In the genomic region with DNA sequence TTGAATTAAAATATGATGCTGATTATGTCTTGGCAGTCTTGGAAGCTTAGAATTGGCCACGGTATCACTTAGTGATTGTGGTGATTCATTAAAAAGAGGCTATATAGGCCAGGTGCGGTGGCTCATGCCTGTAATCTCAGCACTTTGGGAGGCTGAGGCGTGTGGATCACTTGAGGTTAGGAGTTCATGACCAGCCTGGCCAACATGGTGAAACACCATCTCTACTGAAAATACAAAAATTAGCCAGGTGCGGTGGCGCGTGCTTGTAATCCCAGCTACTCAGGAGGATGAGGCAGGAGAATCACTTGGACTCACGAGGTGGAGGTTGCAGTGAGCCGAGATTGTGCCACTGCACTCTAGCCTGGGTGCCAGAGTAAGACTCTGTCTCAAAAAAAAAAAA, we compare ENCODE assay signal across 8 cellular contexts. TPM values are rescaled to one million over a fixed set of nuclear protein-coding genes. Genes with fewer than 3 reads are reported as not detected.
DNase-seq lines count a peak whose midpoint lies in the region; ATAC-seq and TF ChIP-seq lines count a peak whose summit lies in the region.
"Not testable (repeated sequence)": the region's sequence is repeated elsewhere in the genome, so short reads cannot be mapped to it uniquely, and the experiment has no call there.

No MANE protein-coding gene starts in this region.

- CTCF ChIA-PET in A673 (lab: Charles Lee); activated naive CD4-positive, alpha-beta T cell treated with anti-CD3 and anti-CD28 coated beads for 36 hours (lab: Charles Lee): not testable (repeated sequence)
- CTCF ChIA-PET in HEK293 (lab: Yijun Ruan, JAX), result interaction anchor here (0.9 to 1.4 kb wide), 2 partner anchors 10 to 75 kb away, joined by 3 to 5 read pairs; no protein-coding TSS in a partner anchor

- peak overlapping the region; percentile 94 for H3K4me3 ChIP-seq in A673 (ENCODE audit: low read depth, low read length, poor library complexity, severe bottlenecking)
- H3K4me3 ChIP-seq in HEK293 (ENCODE audit: low read depth, low read length), result not testable (repeated sequence)
- H3K4me3 ChIP-seq in SK-N-MC, result peak overlapping the region; percentile 95
- H3K4me3 ChIP-seq in iPS DF 6.9 (ENCODE audit: low read length), result peak overlapping the region; percentile 22; the same call in 1 of the 2 replicates

- not testable (repeated sequence) for H3K9me3 ChIP-seq in A673 (ENCODE audit: low read depth, low read length, poor library complexity, severe bottlenecking); HEK293 (ENCODE audit: control insufficient read depth, insufficient read depth, low read depth, low read length); SK-N-MC (ENCODE audit: low read depth, low read length); iPS DF 6.9 (ENCODE audit: control insufficient read depth, insufficient read depth, low read length)

- intact Hi-C loops in A673 (cut with micrococcal nuclease; ENCODE audit: unreplicated experiment), result loop anchor here (5.0 kb wide), 1 partner anchor 41 kb away; no protein-coding TSS in a partner anchor
- intact Hi-C loops in activated naive CD4-positive, alpha-beta T cell treated with anti-CD3 and anti-CD28 coated beads for 36 hours (cut with micrococcal nuclease), result loop anchor here (10.0 kb wide), 1 partner anchor 237 kb away; no protein-coding TSS in a partner anchor
- intact Hi-C loops in dendritic cell treated with granulocyte-macrophage colony-stimulating factor and Interleukin-4, amounts not matched to agents 40 ng/mL and 50 ng/mL, for 4 days (cut with micrococcal nuclease), result loop anchor here (10.0 kb wide), 2 partner anchors 53 to 177 kb away; a partner anchor contains a TSS

- peaks cover 18% of the 10 kb centered on the region for H3K4me1 ChIP-seq in A673 (ENCODE audit: insufficient read depth, low read length, poor library complexity, severe bottlenecking)
- not testable (repeated sequence) for H3K4me1 ChIP-seq in HEK293 (ENCODE audit: control insufficient read depth, insufficient read depth, low read length); iPS DF 6.9 (ENCODE audit: control insufficient read depth, insufficient read depth, low read length)

- peaks cover 12% of the 10 kb centered on the region for H3K36me3 Mint-ChIP-seq in activated naive CD4-positive, alpha-beta T cell treated with anti-CD3 and anti-CD28 coated beads for 36 hours (ENCODE audit: low read depth)
- H3K36me3 Mint-ChIP-seq in dendritic cell treated with granulocyte-macrophage colony-stimulating factor and Interleukin-4, amounts not matched to agents 40 ng/mL and 50 ng/mL, for 4 days (ENCODE audit: low read depth), result peaks cover 36% of the 10 kb centered on the region
- not testable (repeated sequence) for H3K36me3 Mint-ChIP-seq in nephron (ENCODE audit: low read depth)
- peaks cover 13 to 16% of the 10 kb centered on the region in 2 donors for H3K36me3 Mint-ChIP-seq in stimulated activated naive B cell treated with anti-CD40 and anti-IgM and Interleukin-4, amounts not matched to agents 10 μg/mL and 1 μg/mL and 100 μg/mL, for 72 hours

- H3K4me1 Mint-ChIP-seq in activated naive CD4-positive, alpha-beta T cell treated with anti-CD3 and anti-CD28 coated beads for 36 hours (ENCODE audit: low read depth), result peaks cover 53% of the 10 kb centered on the region
- peaks cover 56% of the 10 kb centered on the region for H3K4me1 Mint-ChIP-seq in dendritic cell treated with granulocyte-macrophage colony-stimulating factor and Interleukin-4, amounts not matched to agents 40 ng/mL and 50 ng/mL, for 4 days (ENCODE audit: low read depth)
- H3K4me1 Mint-ChIP-seq in nephron, result peaks cover 14% of the 10 kb centered on the region
- H3K4me1 Mint-ChIP-seq in stimulated activated naive B cell treated with anti-CD40 and anti-IgM and Interleukin-4, amounts not matched to agents 10 μg/mL and 1 μg/mL and 100 μg/mL, for 72 hours, result peaks cover 38 to 54% of the 10 kb centered on the region in 2 donors

- H3K36me3 ChIP-seq in A673 (ENCODE audit: insufficient read depth, low read length, poor library complexity, severe bottlenecking); HEK293 (ENCODE audit: control insufficient read depth in 2 of 2, insufficient read depth in 1 of 2, low read length in 2 of 2); SK-N-MC (ENCODE audit: insufficient read depth, low read length); iPS DF 6.9 (ENCODE audit: control insufficient read depth, insufficient read depth, low read length): not testable (repeated sequence)

- DNase-seq in A673 (ENCODE audit: low spot score); SK-N-MC (ENCODE audit: low read depth, low spot score); iPS DF 6.9 (ENCODE audit: low read depth, low spot score); stimulated activated naive B cell treated with anti-CD40 and anti-IgM and Interleukin-4, amounts not matched to agents 10 μg/mL and 1 μg/mL and 100 μg/mL, for 72 hours: not testable (repeated sequence)
- peak; percentile 32 for DNase-seq in activated naive CD4-positive, alpha-beta T cell treated with anti-CD3 and anti-CD28 coated beads for 36 hours

- not testable (repeated sequence) for H3K27me3 Mint-ChIP-seq in activated naive CD4-positive, alpha-beta T cell treated with anti-CD3 and anti-CD28 coated beads for 36 hours (ENCODE audit: low read depth); dendritic cell treated with granulocyte-macrophage colony-stimulating factor and Interleukin-4, amounts not matched to agents 40 ng/mL and 50 ng/mL, for 4 days; nephron (ENCODE audit: low read depth); stimulated activated naive B cell treated with anti-CD40 and anti-IgM and Interleukin-4, amounts not matched to agents 10 μg/mL and 1 μg/mL and 100 μg/mL, for 72 hours

- H3K9me3 Mint-ChIP-seq in activated naive CD4-positive, alpha-beta T cell treated with anti-CD3 and anti-CD28 coated beads for 36 hours; dendritic cell treated with granulocyte-macrophage colony-stimulating factor and Interleukin-4, amounts not matched to agents 40 ng/mL and 50 ng/mL, for 4 days; nephron; stimulated activated naive B cell treated with anti-CD40 and anti-IgM and Interleukin-4, amounts not matched to agents 10 μg/mL and 1 μg/mL and 100 μg/mL, for 72 hours: not testable (repeated sequence)

- BruUV-seq in A673 (replicated peaks; lab: Mats Ljungman, UMichigan), result not testable (repeated sequence)

- ATAC-seq in stimulated activated naive B cell treated with anti-CD40 and anti-IgM and Interleukin-4, amounts not matched to agents 10 μg/mL and 1 μg/mL and 100 μg/mL, for 72 hours (replicated peaks), result not testable (repeated sequence)

- H3K27ac Mint-ChIP-seq in activated naive CD4-positive, alpha-beta T cell treated with anti-CD3 and anti-CD28 coated beads for 36 hours, result peak overlapping the region; percentile 54
- H3K27ac Mint-ChIP-seq in dendritic cell treated with granulocyte-macrophage colony-stimulating factor and Interleukin-4, amounts not matched to agents 40 ng/mL and 50 ng/mL, for 4 days; stimulated activated naive B cell treated with anti-CD40 and anti-IgM and Interleukin-4, amounts not matched to agents 10 μg/mL and 1 μg/mL and 100 μg/mL, for 72 hours: not testable (repeated sequence)
- peak overlapping the region in 1 of 3 experiments; percentile 93 for H3K27ac Mint-ChIP-seq in nephron

- no CpG with 5 or more reads among the region's 8 CpGs for WGBS in iPS DF 6.9 (ENCODE audit: insufficient coverage, insufficient read length)

- not testable (repeated sequence) for H3K27me3 ChIP-seq in A673 (replicated peaks; ENCODE audit: insufficient read depth, low read depth, low read length, poor library complexity); iPS DF 6.9 (ENCODE audit: control insufficient read depth, insufficient read depth, low read length)

- not testable (repeated sequence) for TF ChIP-seq CTCF in A673 (conservative IDR thresholded peaks at IDR 0.05; ENCODE audit: low read depth, low read length); HEK293 (tag by site-specific recombination; IDR thresholded peaks at IDR 0.05); nephron (IDR thresholded peaks at IDR 0.05; ENCODE audit: unreplicated experiment in 3 of 3)

- POLR2A ChIA-PET in A673 (lab: Charles Lee; ENCODE audit: low non-redundant PET); HEK293 (lab: Yijun Ruan, JAX): not testable (repeated sequence)

- H3K27ac ChIP-seq in A673 (ENCODE audit: low read depth, low read length, poor library complexity, severe bottlenecking), result peak overlapping the region; percentile 45
- not testable (repeated sequence) for H3K27ac ChIP-seq in HEK293 (ENCODE audit: extremely low read depth, low read depth, low read length); SK-N-MC; iPS DF 6.9 (ENCODE audit: low read length)

- peak overlapping the region; percentile 95 for H3K4me3 Mint-ChIP-seq in activated naive CD4-positive, alpha-beta T cell treated with anti-CD3 and anti-CD28 coated beads for 36 hours
- H3K4me3 Mint-ChIP-seq in dendritic cell treated with granulocyte-macrophage colony-stimulating factor and Interleukin-4, amounts not matched to agents 40 ng/mL and 50 ng/mL, for 4 days, result peak overlapping the region; percentile 6
- peak overlapping the region; percentile 86 to 93 (median 88) for H3K4me3 Mint-ChIP-seq in nephron
- peak overlapping the region; percentile 54 to 100 for H3K4me3 Mint-ChIP-seq in stimulated activated naive B cell treated with anti-CD40 and anti-IgM and Interleukin-4, amounts not matched to agents 10 μg/mL and 1 μg/mL and 100 μg/mL, for 72 hours

- H3K9ac ChIP-seq in SK-N-MC (ENCODE audit: insufficient read length), result peak overlapping the region; percentile 89

TF ChIP-seq in HEK293, 187 proteins besides CTCF, POLR2A, EP300 and RAD21:
- TF ChIP-seq KLF10 (tag by site-specific recombination; IDR thresholded peaks at IDR 0.05), result 0 out of 2 replicates have a peak, but pooled peaks have one; percentile 5
TF ChIP-seq in HEK293: peak in this region for 1; not testable (repeated sequence) for 186.

RNA-seq across cellular contexts. Expression of a gene that starts 2.8 kb away (rescaled TPM):
- 43.5 and 43.7 TPM in 2 replicates for total RNA-seq in A673 (2021)
- 10 to 100 TPM; 38.6 to 39.3 TPM for total RNA-seq in activated naive CD4-positive, alpha-beta T cell treated with anti-CD3 and anti-CD28 coated beads for 36 hours

Comparison
In these comparisons a context has a peak if more than half of its experiments do, and no peak if none do; other contexts are left out.
1. H3K4me3 Mint-ChIP-seq: peak in every context shown above with its lines; median percentile 95 in activated naive CD4-positive, alpha-beta T cell treated with anti-CD3 and anti-CD28 coated beads for 36 hours; 88 in nephron; 77 in stimulated activated naive B cell treated with anti-CD40 and anti-IgM and Interleukin-4, amounts not matched to agents 10 μg/mL and 1 μg/mL and 100 μg/mL, for 72 hours; 6 in dendritic cell treated with granulocyte-macrophage colony-stimulating factor and Interleukin-4, amounts not matched to agents 40 ng/mL and 50 ng/mL, for 4 days.